22 cellular contexts compared by ENCODE assay signal in genomic region chr1:117812868-117813511, GRCh38.
A peak's percentile ranks its signal among the peaks of the same experiment; 100 is the strongest.
DNase-seq lines count a peak whose midpoint lies in the region; ATAC-seq, FAIRE-seq and TF ChIP-seq lines count a peak whose summit lies in the region.
"Had no signal": no experiment of that assay in that cellular context is flagged by ENCODE, and none has a peak within 500 bp of the region (broad histone marks: within the 10 kb centered on the region; RNA-seq: fewer than 3 reads in every experiment).

No MANE protein-coding gene starts in this region.

- H3K27ac ChIP-seq in pancreas = no peak overlapping the region
- H3K27ac ChIP-seq: lower lobe of right lung, right atrium auricular region, suprapubic skin had no signal

- DNase-seq in EH (ENCODE audit: low read depth) = peak; percentile 86
- peak; percentile 70 for DNase-seq in amniotic epithelial cell (ENCODE audit: low read depth)
- DNase-seq in fibroblast of villous mesenchyme (ENCODE audit: low read depth) = peak; percentile 80
- DNase-seq in neural crest cell (ENCODE audit: low read depth, low spot score) = no peak
- no peak for DNase-seq in NCI-H1694 (lab: John Stamatoyannopoulos, UW)
- DNase-seq in pancreas = no peak
- no peak for DNase-seq in 8988T
- DNase-seq: activated CD4-positive, CD25-positive, alpha-beta regulatory T cell; activated CD8-positive, alpha-beta T cell treated with anti-CD3 and anti-CD28 coated beads for 36 hours; activated naive CD4-positive, alpha-beta T cell treated with Interleukin-2 at 50 U/mL for 16 hours; activated T-cell treated with anti-CD3 and anti-CD28 coated beads, Interleukin-2, amount 50 U/mL, for 1 hour; endodermal cell; KG1; lower lobe of right lung; NCI-H2029; T-helper 9 cell had no signal

- WGBS in pancreas, 2 donors = 55 to 60% methylated on average over 1 of the region's 1 CpG

- no peak overlapping the region for H3K4me3 ChIP-seq in fibroblast of villous mesenchyme (ENCODE audit: low read depth, low read length)
- no peak overlapping the region for H3K4me3 ChIP-seq in pancreas
- H3K4me3 ChIP-seq: ascending aorta, lower lobe of right lung, right atrium auricular region, suprapubic skin had no signal

- H3K27me3 ChIP-seq in pancreas = no peaks in the 10 kb centered on the region
- H3K27me3 ChIP-seq: ascending aorta, right atrium auricular region, suprapubic skin had no signal

- H3K36me3 ChIP-seq in pancreas = no peaks in the 10 kb centered on the region
- H3K36me3 ChIP-seq: ascending aorta, lower lobe of right lung, right atrium auricular region, suprapubic skin had no signal

- peak overlapping the region; percentile 14 for H3K27ac Mint-ChIP-seq in neural crest cell (ENCODE audit: unreplicated experiment)
- H3K27ac Mint-ChIP-seq: activated CD8-positive, alpha-beta T cell treated with anti-CD3 and anti-CD28 coated beads for 36 hours; endodermal cell had no signal

- H3K4me1 Mint-ChIP-seq in neural crest cell = peaks cover 19% of the 10 kb centered on the region

- TF ChIP-seq CTCF in fibroblast of villous mesenchyme (IDR thresholded peaks at IDR 0.05; ENCODE audit: insufficient read depth, low read depth, low read length) (no peak), neural crest cell (conservative IDR thresholded peaks at IDR 0.05) (no peak), pancreas (IDR thresholded peaks at IDR 0.05) (no peak)

- no peaks in the 10 kb centered on the region for H3K9me3 ChIP-seq in pancreas
- H3K9me3 ChIP-seq: ascending aorta, lower lobe of right lung, right atrium auricular region, suprapubic skin had no signal

- H3K36me3 Mint-ChIP-seq in neural crest cell (ENCODE audit: low read depth) = peaks cover 2% of the 10 kb centered on the region

- no peak for ATAC-seq in HG03135 (IDR thresholded peaks at IDR 0.05; ENCODE audit: unreplicated experiment)
- no peak for ATAC-seq in pancreas
- ATAC-seq: activated CD8-positive, alpha-beta T cell treated with anti-CD3 and anti-CD28 coated beads for 36 hours had no signal

- no peak for FAIRE-seq in pancreas (lab: Jason Lieb, UNC)
- FAIRE-seq: colon, H1 had no signal

- intact Hi-C loops in pancreas (cut with DNase I) = loop anchor here in 1 of 3 donors (10.0 kb wide), 1 partner anchor 82 kb away; no protein-coding TSS in a partner anchor

- H3K4me1 ChIP-seq in pancreas = no peaks in the 10 kb centered on the region

- H3K9me3 Mint-ChIP-seq in neural crest cell = peaks cover 3% of the 10 kb centered on the region
- H3K9me3 Mint-ChIP-seq: activated CD8-positive, alpha-beta T cell treated with anti-CD3 and anti-CD28 coated beads for 36 hours; endodermal cell had no signal

- H3K4me3 Mint-ChIP-seq in neural crest cell = no peak overlapping the region
- H3K4me3 Mint-ChIP-seq: activated CD8-positive, alpha-beta T cell treated with anti-CD3 and anti-CD28 coated beads for 36 hours; endodermal cell had no signal

- H3K27me3 Mint-ChIP-seq in neural crest cell (ENCODE audit: low read depth) = no peaks in the 10 kb centered on the region

Comparison
In these comparisons a context has a peak if more than half of its experiments do, and no peak if none do; other contexts are left out.
1. DNase-seq: peak in EH (single experiment), amniotic epithelial cell (single experiment) and fibroblast of villous mesenchyme (single experiment); none in neural crest cell (single experiment), NCI-H1694 (single experiment), pancreas (0 of 6) and 8988T (single experiment).